In genomic region chr15:80010131-80010673, GRCh38 we compare ENCODE assay signal across 1 cellular context.
TF ChIP-seq lines count a peak whose summit lies in the region.

No MANE protein-coding gene starts in this region.

TF ChIP-seq in A549, 52 proteins besides CTCF, POLR2A, EP300 and RAD21 (continued from another document):
- TF ChIP-seq, protein P1, sequence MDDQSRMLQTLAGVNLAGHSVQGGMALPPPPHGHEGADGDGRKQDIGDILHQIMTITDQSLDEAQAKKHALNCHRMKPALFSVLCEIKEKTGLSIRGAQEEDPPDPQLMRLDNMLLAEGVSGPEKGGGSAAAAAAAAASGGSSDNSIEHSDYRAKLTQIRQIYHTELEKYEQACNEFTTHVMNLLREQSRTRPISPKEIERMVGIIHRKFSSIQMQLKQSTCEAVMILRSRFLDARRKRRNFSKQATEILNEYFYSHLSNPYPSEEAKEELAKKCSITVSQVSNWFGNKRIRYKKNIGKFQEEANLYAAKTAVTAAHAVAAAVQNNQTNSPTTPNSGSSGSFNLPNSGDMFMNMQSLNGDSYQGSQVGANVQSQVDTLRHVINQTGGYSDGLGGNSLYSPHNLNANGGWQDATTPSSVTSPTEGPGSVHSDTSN (IDR thresholded peaks at IDR 0.05): no peak
- no peak for TF ChIP-seq NR3C1 (IDR thresholded peaks at IDR 0.05)
- TF ChIP-seq EHF (CRISPR knock-in tag; IDR thresholded peaks at IDR 0.05): no peak
- TF ChIP-seq TFCP2L1 (CRISPR knock-in tag; IDR thresholded peaks at IDR 0.05): no peak
- TF ChIP-seq, protein P2, sequence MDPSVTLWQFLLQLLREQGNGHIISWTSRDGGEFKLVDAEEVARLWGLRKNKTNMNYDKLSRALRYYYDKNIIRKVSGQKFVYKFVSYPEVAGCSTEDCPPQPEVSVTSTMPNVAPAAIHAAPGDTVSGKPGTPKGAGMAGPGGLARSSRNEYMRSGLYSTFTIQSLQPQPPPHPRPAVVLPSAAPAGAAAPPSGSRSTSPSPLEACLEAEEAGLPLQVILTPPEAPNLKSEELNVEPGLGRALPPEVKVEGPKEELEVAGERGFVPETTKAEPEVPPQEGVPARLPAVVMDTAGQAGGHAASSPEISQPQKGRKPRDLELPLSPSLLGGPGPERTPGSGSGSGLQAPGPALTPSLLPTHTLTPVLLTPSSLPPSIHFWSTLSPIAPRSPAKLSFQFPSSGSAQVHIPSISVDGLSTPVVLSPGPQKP (IDR thresholded peaks at IDR 0.05; ENCODE audit: low read depth, low read length): no peak
- TF ChIP-seq USF2 (IDR thresholded peaks at IDR 0.05): no peak
- no peak for TF ChIP-seq ZC3H11A (IDR thresholded peaks at IDR 0.05)
- TF ChIP-seq HEYL (CRISPR knock-in tag; IDR thresholded peaks at IDR 0.05): no peak
- TF ChIP-seq PHF8 (IDR thresholded peaks at IDR 0.05; ENCODE audit: borderline replicate concordance, low read depth): no peak
- TF ChIP-seq, protein P3, sequence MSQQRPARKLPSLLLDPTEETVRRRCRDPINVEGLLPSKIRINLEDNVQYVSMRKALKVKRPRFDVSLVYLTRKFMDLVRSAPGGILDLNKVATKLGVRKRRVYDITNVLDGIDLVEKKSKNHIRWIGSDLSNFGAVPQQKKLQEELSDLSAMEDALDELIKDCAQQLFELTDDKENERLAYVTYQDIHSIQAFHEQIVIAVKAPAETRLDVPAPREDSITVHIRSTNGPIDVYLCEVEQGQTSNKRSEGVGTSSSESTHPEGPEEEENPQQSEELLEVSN (IDR thresholded peaks at IDR 0.05; ENCODE audit: borderline replicate concordance, low read depth): no peak
- no peak for TF ChIP-seq ZFP36 (IDR thresholded peaks at IDR 0.05; ENCODE audit: borderline replicate concordance, partially characterized antibody)
- no peak for TF ChIP-seq NFE2L2 (conservative IDR thresholded peaks at IDR 0.05; ENCODE audit: low read length)
